3 cellular contexts compared by ENCODE assay signal in the genomic region with DNA sequence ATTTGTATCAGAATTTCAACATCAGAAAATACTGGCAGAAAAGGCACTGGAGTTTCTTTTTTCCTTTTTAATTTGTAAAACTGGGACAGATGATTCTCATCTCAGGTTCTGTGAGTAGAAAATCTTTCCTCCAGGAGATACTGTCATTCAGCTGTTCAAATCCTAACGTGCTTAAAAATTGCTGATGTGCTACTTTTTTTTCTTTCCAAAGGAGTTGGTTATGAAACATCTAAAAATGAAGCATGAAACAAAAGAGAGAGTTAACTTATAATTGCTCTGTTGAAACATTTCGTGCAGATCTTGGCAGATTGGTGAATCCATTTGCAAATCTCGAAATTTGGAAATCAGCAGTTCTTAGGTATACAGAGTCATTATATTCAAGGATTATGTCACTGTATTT.
TF ChIP-seq lines count a peak whose summit lies in the region.

No MANE protein-coding gene starts in this region.

TF ChIP-seq in HepG2, 621 proteins besides CTCF, POLR2A, EP300 and RAD21:
- no peak for TF ChIP-seq RFX1 (IDR thresholded peaks at IDR 0.05)
- TF ChIP-seq TEAD3 (CRISPR knock-in tag; optimal IDR thresholded peaks at IDR 0.05; ENCODE audit: borderline replicate concordance): no peak
- TF ChIP-seq ZNF34 (CRISPR knock-in tag; IDR thresholded peaks at IDR 0.05; ENCODE audit: borderline replicate concordance): no peak
- TF ChIP-seq, protein P1, sequence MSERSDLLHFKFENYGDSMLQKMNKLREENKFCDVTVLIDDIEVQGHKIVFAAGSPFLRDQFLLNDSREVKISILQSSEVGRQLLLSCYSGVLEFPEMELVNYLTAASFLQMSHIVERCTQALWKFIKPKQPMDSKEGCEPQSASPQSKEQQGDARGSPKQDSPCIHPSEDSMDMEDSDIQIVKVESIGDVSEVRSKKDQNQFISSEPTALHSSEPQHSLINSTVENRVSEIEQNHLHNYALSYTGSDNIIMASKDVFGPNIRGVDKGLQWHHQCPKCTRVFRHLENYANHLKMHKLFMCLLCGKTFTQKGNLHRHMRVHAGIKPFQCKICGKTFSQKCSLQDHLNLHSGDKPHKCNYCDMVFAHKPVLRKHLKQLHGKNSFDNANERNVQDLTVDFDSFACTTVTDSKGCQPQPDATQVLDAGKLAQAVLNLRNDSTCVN (CRISPR knock-in tag; IDR thresholded peaks at IDR 0.05; ENCODE audit: borderline replicate concordance): no peak
- TF ChIP-seq FOXM1 (CRISPR knock-in tag; IDR thresholded peaks at IDR 0.05): no peak
- TF ChIP-seq MAFF (IDR thresholded peaks at IDR 0.05; ENCODE audit: low read depth, low read length): peak; percentile 67
- TF ChIP-seq, protein P2, sequence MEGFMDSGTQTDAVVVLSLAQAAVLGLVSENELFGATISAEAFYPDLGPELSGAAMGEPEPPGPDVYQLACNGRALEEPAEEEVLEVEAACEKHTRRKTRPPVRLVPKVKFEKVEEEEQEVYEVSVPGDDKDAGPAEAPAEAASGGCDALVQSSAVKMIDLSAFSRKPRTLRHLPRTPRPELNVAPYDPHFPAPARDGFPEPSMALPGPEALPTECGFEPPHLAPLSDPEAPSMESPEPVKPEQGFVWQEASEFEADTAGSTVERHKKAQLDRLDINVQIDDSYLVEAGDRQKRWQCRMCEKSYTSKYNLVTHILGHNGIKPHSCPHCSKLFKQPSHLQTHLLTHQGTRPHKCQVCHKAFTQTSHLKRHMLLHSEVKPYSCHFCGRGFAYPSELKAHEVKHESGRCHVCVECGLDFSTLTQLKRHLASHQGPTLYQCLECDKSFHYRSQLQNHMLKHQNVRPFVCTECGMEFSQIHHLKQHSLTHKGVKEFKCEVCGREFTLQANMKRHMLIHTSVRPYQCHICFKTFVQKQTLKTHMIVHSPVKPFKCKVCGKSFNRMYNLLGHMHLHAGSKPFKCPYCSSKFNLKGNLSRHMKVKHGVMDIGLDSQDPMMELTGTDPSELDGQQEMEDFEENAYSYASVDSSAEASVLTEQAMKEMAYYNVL (CRISPR knock-in tag; IDR thresholded peaks at IDR 0.05; ENCODE audit: borderline replicate concordance): no peak
- no peak for TF ChIP-seq RAD51 (IDR thresholded peaks at IDR 0.05; ENCODE audit: borderline replicate concordance)
- TF ChIP-seq MAFK (conservative IDR thresholded peaks at IDR 0.05 in 1 of 2, IDR thresholded peaks at IDR 0.05 in 1 of 2; ENCODE audit: low read length in 2 of 2): peak; percentile 72 to 82
- no peak for TF ChIP-seq SRSF1 (optimal IDR thresholded peaks at IDR 0.05; ENCODE audit: low read depth, low read length)
TF ChIP-seq in HepG2: peak in this region for 2.

TF ChIP-seq in A549, 52 proteins besides CTCF, POLR2A, EP300 and RAD21:
- no peak for TF ChIP-seq CHD2 (IDR thresholded peaks at IDR 0.05; ENCODE audit: low read length, partially characterized antibody)
- peak; percentile 2 for TF ChIP-seq MAFK (IDR thresholded peaks at IDR 0.05; ENCODE audit: partially characterized antibody)
- no peak for TF ChIP-seq JUN (IDR thresholded peaks at IDR 0.05)

TF ChIP-seq in IMR-90, 13 proteins besides CTCF, POLR2A, EP300 and RAD21:
- no peak for TF ChIP-seq NFE2L2 (IDR thresholded peaks at IDR 0.05; ENCODE audit: low read depth, low read length)
- peak; percentile 11; the same call in 1 of the 2 replicates for TF ChIP-seq MAFK (IDR thresholded peaks at IDR 0.05; ENCODE audit: low read depth, low read length)
